In the genomic region with DNA sequence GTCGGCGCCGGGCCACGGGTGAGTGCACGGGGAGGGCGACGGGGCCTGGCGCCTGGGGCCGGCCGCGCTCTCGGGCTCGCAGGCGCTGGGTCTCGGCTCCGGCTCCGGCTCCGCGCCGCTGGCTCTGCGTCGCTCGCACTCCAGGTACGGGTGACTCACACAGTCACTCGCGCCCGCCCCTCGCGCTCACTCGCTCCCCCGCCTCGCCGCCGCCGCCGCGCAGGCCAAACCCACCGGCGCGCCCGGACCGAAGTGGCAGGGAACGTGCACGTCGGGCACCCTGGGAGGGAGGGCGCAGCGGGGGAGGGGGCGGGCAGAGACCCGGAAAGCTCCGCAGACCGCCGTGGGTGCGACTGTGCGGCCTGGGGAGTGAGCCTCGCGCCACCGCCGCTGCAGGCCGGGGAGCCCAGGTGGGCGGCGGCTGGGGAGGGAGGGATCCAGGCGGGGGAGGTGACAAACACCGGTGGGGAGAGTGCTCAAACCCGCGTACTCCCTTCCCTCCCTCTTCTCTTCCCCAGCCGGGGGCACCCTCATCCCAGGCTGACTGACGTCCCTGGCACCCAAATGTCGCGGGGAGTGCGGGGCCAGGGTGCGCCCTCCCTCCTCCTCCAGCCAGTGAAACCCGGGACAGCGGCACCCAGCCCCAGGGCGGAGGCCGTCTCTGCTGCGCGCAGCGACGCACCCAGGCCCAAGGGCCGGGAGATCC, we compare ENCODE assay signal across 8 cellular contexts.
DNase-seq lines count a peak whose midpoint lies in the region; ATAC-seq and TF ChIP-seq lines count a peak whose summit lies in the region.

No MANE protein-coding gene starts in this region.

- intact Hi-C loops in Calu3 (cut with micrococcal nuclease; ENCODE audit: unreplicated experiment) (loop anchor here (5.0 to 10.0 kb wide), 3 partner anchors 61 to 98 kb away; no protein-coding TSS in a partner anchor), lower lobe of right lung (cut with DNase I) (no loop called here)

- POLR2A ChIA-PET in RWPE1 (lab: Yijun Ruan, JAX; ENCODE audit: low non-redundant PET) = no interaction called here

- H3K9me3 Mint-ChIP-seq in Calu3 (ENCODE audit: low read depth, unreplicated experiment) = no peaks in the 10 kb centered on the region

- peaks cover 37% of the 10 kb centered on the region for H3K36me3 Mint-ChIP-seq in Calu3 (ENCODE audit: insufficient read depth, unreplicated experiment)

- CTCF ChIA-PET in Calu3 (lab: Charles Lee) (no interaction called here), RWPE1 (lab: Yijun Ruan, JAX) (no interaction called here)

- ATAC-seq in lower lobe of right lung (peak; percentile 93 to 94), HG03025 (IDR thresholded peaks at IDR 0.05; ENCODE audit: low FRiP score, unreplicated experiment) (no peak)

- peaks cover 19% of the 10 kb centered on the region for H3K4me1 Mint-ChIP-seq in Calu3 (ENCODE audit: low read depth, unreplicated experiment)

- TF ChIP-seq CTCF in Calu3 (IDR thresholded peaks at IDR 0.05; ENCODE audit: unreplicated experiment) (no peak), HFF-Myc (IDR thresholded peaks at IDR 0.05; ENCODE audit: low read depth, low read length, missing control alignments) (no peak), RWPE1 (conservative IDR thresholded peaks at IDR 0.05; ENCODE audit: low read depth) (no peak), lower lobe of right lung (IDR thresholded peaks at IDR 0.05) (no peak)

- no peaks in the 10 kb centered on the region for H3K36me3 ChIP-seq in lower lobe of right lung

- H3K4me3 Mint-ChIP-seq in Calu3 (ENCODE audit: low read depth, unreplicated experiment) = peak overlapping the region; percentile 96

- no peaks in the 10 kb centered on the region for H3K27me3 Mint-ChIP-seq in Calu3 (ENCODE audit: unreplicated experiment)

- DNase-seq in Calu3 (peak; percentile 83), HFF-Myc (ENCODE audit: extremely low read depth, low read depth) (no peak), RWPE1 (ENCODE audit: low spot score) (peak; percentile 60), dermis blood vessel endothelial cell (peak; percentile 42), lower lobe of right lung (peak; percentile 92), NCI-H82 treated with DMSO at 0.1 percent for 48 hours (lab: John Stamatoyannopoulos, UW; ENCODE audit: unreplicated experiment) (no peak)
- peak; percentile 2 for DNase-seq in stimulated activated CD8-positive, alpha-beta memory T cell treated with anti-CD3 and anti-CD28 coated beads, Interleukin-12 subunit alpha, Interleukin-12 subunit beta, amount 100 ng/mL, for 4 hours (ENCODE audit: low read depth)

- H3K9me3 ChIP-seq in lower lobe of right lung = no peaks in the 10 kb centered on the region

- H3K4me1 ChIP-seq in lower lobe of right lung = peaks cover 20% of the 10 kb centered on the region

- H3K27ac ChIP-seq in RWPE1 (peak overlapping the region; percentile 59), lower lobe of right lung (peak overlapping the region; percentile 90)

- H3K27me3 ChIP-seq in lower lobe of right lung (ENCODE audit: low read depth) = peaks cover 31% of the 10 kb centered on the region

- peak overlapping the region; percentile 88 for H3K27ac Mint-ChIP-seq in Calu3 (ENCODE audit: unreplicated experiment)

- H3K4me3 ChIP-seq in HFF-Myc (replicated peaks; ENCODE audit: low read depth, low read length) (0 out of 2 replicates have a peak overlapping the region, but pooled peaks have one; percentile 4), lower lobe of right lung (peak overlapping the region; percentile 68)

- BruUV-seq in Calu3 (replicated peaks; lab: Mats Ljungman, UMichigan) = no TSS peak

Comparison
In these comparisons a context has a peak if more than half of its experiments do, and no peak if none do; other contexts are left out.
1. DNase-seq: peak in Calu3 (single experiment), RWPE1 (single experiment), dermis blood vessel endothelial cell (single experiment), lower lobe of right lung (single experiment) and stimulated activated CD8-positive, alpha-beta memory T cell treated with anti-CD3 and anti-CD28 coated beads, Interleukin-12 subunit alpha, Interleukin-12 subunit beta, amount 100 ng/mL, for 4 hours (single experiment); none in HFF-Myc (single experiment) and NCI-H82 treated with DMSO at 0.1 percent for 48 hours (single experiment).